In the genomic region with DNA sequence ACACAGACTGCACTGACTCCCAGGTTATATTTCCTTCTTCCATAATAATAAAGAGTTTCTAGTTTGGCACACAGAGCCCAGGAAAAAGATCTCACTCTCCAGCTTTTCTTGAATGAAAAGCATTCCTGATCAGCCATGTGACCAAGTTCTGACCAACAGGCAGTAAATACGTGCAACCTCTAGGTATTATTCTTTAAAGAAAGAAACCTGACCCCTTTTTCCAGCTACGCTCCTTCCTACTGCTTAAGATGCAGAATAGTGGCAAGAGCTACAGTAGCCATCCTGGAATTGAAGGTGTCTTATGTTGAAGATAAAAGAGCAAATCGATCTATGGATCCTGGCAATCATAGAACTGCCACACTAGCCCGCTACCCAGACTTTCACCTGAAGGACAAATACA, we compare ENCODE assay signal across 26 cellular contexts.
A peak's percentile ranks its signal among the peaks of the same experiment; 100 is the strongest.
DNase-seq lines count a peak whose midpoint lies in the region; ATAC-seq, FAIRE-seq and TF ChIP-seq lines count a peak whose summit lies in the region.
"Had no signal": no experiment of that assay in that cellular context is flagged by ENCODE, and none has a peak within 500 bp of the region (broad histone marks: within the 10 kb centered on the region; RNA-seq: fewer than 3 reads in every experiment).

No MANE protein-coding gene starts in this region.

- ATAC-seq in GM18909 (IDR thresholded peaks at IDR 0.05; ENCODE audit: poor library complexity, unreplicated experiment): no peak
- ATAC-seq: stimulated activated naive CD8-positive, alpha-beta T cell treated with anti-CD3 and anti-CD28 coated beads, Interleukin-15, Interleukin-2, amounts not matched to agents 100 U/mL and 50 U/mL, for 24 hours; T-cell had no signal

- intact Hi-C loops in posterior cingulate gyrus (cut with DNase I): no loop called here

- no peak for TF ChIP-seq CTCF in H1 (IDR thresholded peaks at IDR 0.05; ENCODE audit: control extremely low read depth in 1 of 3, insufficient read depth in 1 of 3, low read depth in 1 of 3, low read length in 3 of 3)
- no peak for TF ChIP-seq CTCF in smooth muscle cell (IDR thresholded peaks at IDR 0.05; ENCODE audit: borderline replicate concordance, insufficient read depth, poor library complexity, severe bottlenecking)

- peak overlapping the region; percentile 62; the same call in 1 of the 2 replicates for H3K27ac ChIP-seq in H1 (ENCODE audit: low read depth, low read length)
- H3K27ac ChIP-seq in smooth muscle cell (ENCODE audit: low read depth): no peak overlapping the region
- H3K27ac ChIP-seq: breast epithelium, coronary artery, right atrium auricular region, thyroid gland had no signal

- H2AK5ac ChIP-seq in H1 (ENCODE audit: low read depth, low read length): no peak overlapping the region

- H3K79me1 ChIP-seq in H1 (ENCODE audit: low read depth, low read length): peaks cover 2% of the 10 kb centered on the region; the same call in 1 of the 2 replicates

- no peak overlapping the region for H4K8ac ChIP-seq in H1 (ENCODE audit: extremely low read depth, insufficient read depth, low read length)

- peak overlapping the region; percentile 81 for H4K5ac ChIP-seq in H1 (ENCODE audit: insufficient read length, low read depth, low read length)

- H4K20me1 ChIP-seq in H1 (replicated peaks in 1 of 2; ENCODE audit: control insufficient read depth in 1 of 2, insufficient read depth in 2 of 2, low read length in 2 of 2) (no peaks in the 10 kb centered on the region), smooth muscle cell (ENCODE audit: low read depth) (peaks cover 4% of the 10 kb centered on the region)

- peak overlapping the region; percentile 45 to 64 for H3K4me2 ChIP-seq in H1 (ENCODE audit: insufficient read depth in 1 of 2, low read depth in 2 of 2, low read length in 2 of 2)
- H3K4me2 ChIP-seq in smooth muscle cell: no peak overlapping the region

- peak; percentile 96 for FAIRE-seq in H1 (lab: Jason Lieb, UNC)
- FAIRE-seq: kidney had no signal

- H3K36me3 ChIP-seq in H1 (ENCODE audit: control insufficient read depth in 2 of 4, insufficient read depth in 4 of 4, low read length in 3 of 4): no peaks in the 10 kb centered on the region
- H3K36me3 ChIP-seq in smooth muscle cell (ENCODE audit: low read depth): no peaks in the 10 kb centered on the region
- H3K36me3 ChIP-seq: breast epithelium, right atrium auricular region, thyroid gland had no signal

- H3K23ac ChIP-seq in H1 (ENCODE audit: insufficient read length): no peak overlapping the region

- H2BK20ac ChIP-seq in H1 (ENCODE audit: low read length): no peak overlapping the region

- H3K9me3 ChIP-seq in H1 (ENCODE audit: insufficient read depth in 2 of 2, low read depth in 1 of 2, low read length in 1 of 2) (no peaks in the 10 kb centered on the region), smooth muscle cell (replicated peaks; ENCODE audit: low read depth) (no peaks in the 10 kb centered on the region)
- H3K9me3 ChIP-seq: breast epithelium, right atrium auricular region, thyroid gland had no signal

- H2BK5ac ChIP-seq in H1 (ENCODE audit: low read depth, low read length): no peak overlapping the region

- peak overlapping the region in 1 of 4 experiments; percentile 39; a peak in 2 of 8 replicates for H3K4me3 ChIP-seq in H1 (ENCODE audit: extremely low read depth in 1 of 4, insufficient read depth in 2 of 4, low read depth in 3 of 4, low read length in 4 of 4)
- H3K4me3 ChIP-seq in smooth muscle cell: no peak overlapping the region
- H3K4me3 ChIP-seq: breast epithelium, coronary artery, right atrium auricular region, thyroid gland had no signal

- WGBS in H1 (ENCODE audit: extremely low coverage in 1 of 2, insufficient coverage in 1 of 2, insufficient read length in 1 of 2, insufficient replicate concordance in 2 of 2, low coverage in 1 of 2, low lambda C conversion rate in 2 of 2, missing lambda C conversion rate in 1 of 2), 2 experiments: 44% methylated on average over 4 of the region's 4 CpGs; no CpG with 5 or more reads in 1 of the 2 experiments
- WGBS in smooth muscle cell (ENCODE audit: low lambda C conversion rate): 71% methylated on average over 4 of the region's 4 CpGs

- no peak for TF ChIP-seq POLR2A in H1 (IDR thresholded peaks at IDR 0.05; ENCODE audit: control extremely low read depth in 1 of 2, low read depth in 2 of 2, low read length in 2 of 2)

- no peak overlapping the region for H3K56ac ChIP-seq in H1 (replicated peaks; ENCODE audit: insufficient read length, low read depth, low read length)

- H3K79me2 ChIP-seq in H1 (ENCODE audit: control insufficient read depth in 1 of 2, insufficient read depth in 2 of 2, low read length in 2 of 2) (peaks cover 0 to 75% of the 10 kb centered on the region in 2 experiments; a peak in 2 of 4 replicates), smooth muscle cell (ENCODE audit: low read depth) (no peaks in the 10 kb centered on the region)

- no peak overlapping the region for H3K4ac ChIP-seq in H1 (replicated peaks; ENCODE audit: insufficient read length, low read depth, low read length)

- POLR2A ChIA-PET in H1 (lab: Charles Lee; ENCODE audit: partially characterized antibody): interaction anchor here (0.6 kb wide), 1 partner anchor 228 kb away, joined by 4 read pairs; no protein-coding TSS in a partner anchor

- H3K27me3 ChIP-seq in H1 (replicated peaks in 1 of 4; ENCODE audit: control insufficient read depth in 3 of 4, extremely low read depth in 1 of 4, insufficient read depth in 3 of 4, low read length in 3 of 4): no peaks in the 10 kb centered on the region
- no peaks in the 10 kb centered on the region for H3K27me3 ChIP-seq in smooth muscle cell (ENCODE audit: low read depth)
- H3K27me3 ChIP-seq: breast epithelium, right atrium auricular region, thyroid gland had no signal

- no peak overlapping the region for H2BK12ac ChIP-seq in H1 (ENCODE audit: low read depth, low read length)

- no peak for TF ChIP-seq EP300 in H1 (IDR thresholded peaks at IDR 0.05; ENCODE audit: borderline replicate concordance in 1 of 2, low read depth in 2 of 2, low read length in 2 of 2)

- H2BK120ac ChIP-seq in H1 (replicated peaks; ENCODE audit: low read depth, low read length): no peak overlapping the region

- no peak for TF ChIP-seq RAD21 in H1 (IDR thresholded peaks at IDR 0.05 in 1 of 2, conservative IDR thresholded peaks at IDR 0.05 in 1 of 2; ENCODE audit: low read depth in 2 of 2, low read length in 2 of 2)

- no peak overlapping the region for H3K9ac ChIP-seq in H1 (replicated peaks in 1 of 4; ENCODE audit: extremely low read depth in 1 of 4, low read depth in 3 of 4, low read length in 3 of 4)
- H3K9ac ChIP-seq in smooth muscle cell (ENCODE audit: low read depth): no peak overlapping the region

- no peak overlapping the region for H3K18ac ChIP-seq in H1 (ENCODE audit: extremely low read depth, low read length)

- H2BK15ac ChIP-seq in H1 (ENCODE audit: low read length): no peak overlapping the region

- H2AFZ ChIP-seq in H1 (ENCODE audit: low read length) (no peak overlapping the region), smooth muscle cell (ENCODE audit: low read depth) (no peak overlapping the region)

- CTCF ChIA-PET in H1 (lab: Charles Lee; ENCODE audit: partially characterized antibody): interaction anchor here (0.9 to 2.2 kb wide), 4 partner anchors 23 to 476 kb away, joined by 3 to 11 read pairs (median 3); no protein-coding TSS in a partner anchor

- peak; percentile 23 for DNase-seq in NCI-H82 (lab: John Stamatoyannopoulos, UW)
- no peak for DNase-seq in NCI-H82 treated with DMSO at 0.1 percent for 48 hours (lab: John Stamatoyannopoulos, UW; ENCODE audit: unreplicated experiment)
- DNase-seq in H1 (ENCODE audit: low read depth in 1 of 2, low spot score in 2 of 2): no peak
- peak; percentile 54 for DNase-seq in kidney tubule cell (ENCODE audit: low spot score)
- no peak for DNase-seq in smooth muscle cell (lab: John Stamatoyannopoulos, UW; ENCODE audit: unreplicated experiment)
- no peak for DNase-seq in posterior cingulate gyrus
- no peak for DNase-seq in H4 (ENCODE audit: low spot score)
- DNase-seq: activated CD4-positive, alpha-beta T cell treated with anti-CD3 and anti-CD28 coated beads for 1 hour; activated naive CD4-positive, alpha-beta T cell; activated T-cell treated with anti-CD3 and anti-CD28 coated beads, Interleukin-2, amount 50 U/mL, for 1 hour; glutamatergic neuron; KBM-7; kidney; mammary epithelial cell; MM.1S; NCI-H1417 treated with DMSO at 0.1 percent for 48 hours; NCI-H526 treated with DMSO at 0.1 percent for 48 hours; SHP77 treated with DMSO at 0.1 percent for 48 hours; stimulated activated CD4-positive, alpha-beta T cell treated with anti-CD3 and anti-CD28 coated beads, Interleukin-4, amount 100 ng/mL, for 24 hours; stimulated activated naive CD8-positive, alpha-beta T cell treated with anti-CD3 and anti-CD28 coated beads, Interleukin-15, Interleukin-2, amounts not matched to agents 100 U/mL and 50 U/mL, for 24 hours; T-cell; thyroid gland had no signal

- no peak overlapping the region for H4K91ac ChIP-seq in H1 (replicated peaks; ENCODE audit: insufficient read length, low read length)

- H3K4me1 ChIP-seq in H1 (replicated peaks in 1 of 4; ENCODE audit: control insufficient read depth in 3 of 4, insufficient read depth in 4 of 4, low read length in 3 of 4) (peaks cover 0 to 4% (median 0%) of the 10 kb centered on the region in 4 experiments; a peak in 1 of 7 replicates), smooth muscle cell (ENCODE audit: low read depth) (peaks cover 14% of the 10 kb centered on the region)
- H3K4me1 ChIP-seq: breast epithelium, right atrium auricular region, thyroid gland had no signal

- no peak overlapping the region for H3K14ac ChIP-seq in H1 (ENCODE audit: insufficient read length)

- no peaks in the 10 kb centered on the region for H3F3A ChIP-seq in smooth muscle cell (ENCODE audit: low read depth)

- H3K23me2 ChIP-seq in H1 (ENCODE audit: low read depth, low read length): no peaks in the 10 kb centered on the region

Comparison
In these comparisons a context has a peak if more than half of its experiments do, and no peak if none do; other contexts are left out.
1. DNase-seq: peak in NCI-H82 (single experiment) and kidney tubule cell (single experiment); none in NCI-H82 treated with DMSO at 0.1 percent for 48 hours (single experiment), H1 (0 of 2), smooth muscle cell (single experiment), posterior cingulate gyrus (0 of 10) and H4 (single experiment).